6 cellular contexts compared by ENCODE assay signal in genomic region chr19:19193926-19194325, GRCh38. TPM values are rescaled to one million over a fixed set of nuclear protein-coding genes. Genes with fewer than 3 reads are reported as not detected.
A peak's percentile ranks its signal among the peaks of the same experiment; 100 is the strongest.
DNase-seq lines count a peak whose midpoint lies in the region; ATAC-seq and TF ChIP-seq lines count a peak whose summit lies in the region.

No MANE protein-coding gene starts in this region.

- H3K36me3 ChIP-seq in HEK293 (ENCODE audit: control insufficient read depth in 2 of 2, insufficient read depth in 1 of 2, low read length in 2 of 2), result peaks cover 4 to 38% of the 10 kb centered on the region in 2 experiments; a peak in 2 of 3 replicates
- peaks cover 24% of the 10 kb centered on the region for H3K36me3 ChIP-seq in neuron (ENCODE audit: insufficient read depth, low read length)

- no peak overlapping the region for H3K27ac ChIP-seq in HEK293 (ENCODE audit: extremely low read depth, low read depth, low read length)

- H3K4me3 ChIP-seq in HEK293 (ENCODE audit: low read depth, low read length), result no peak overlapping the region
- H3K4me3 ChIP-seq in neuron (ENCODE audit: low read length), result peak overlapping the region; percentile 93

- no peak for DNase-seq in activated naive CD8-positive, alpha-beta T cell treated with anti-CD3 and anti-CD28 coated beads for 36 hours
- DNase-seq in NCI-H774 (lab: John Stamatoyannopoulos, UW) (no peak), NOMO-1 treated with DMSO at 0.1 percent for 48 hours (lab: John Stamatoyannopoulos, UW; ENCODE audit: unreplicated experiment) (no peak)

- POLR2A ChIA-PET in HEK293 (lab: Yijun Ruan, JAX), result interaction anchor here (4.1 kb wide), 1 partner anchor 8 kb away, joined by 60 read pairs; the partner anchor contains the start of gene NR2C2AP

- peaks cover 26% of the 10 kb centered on the region for H3K4me1 Mint-ChIP-seq in activated naive CD8-positive, alpha-beta T cell treated with anti-CD3 and anti-CD28 coated beads for 36 hours

- peak overlapping the region; percentile 95 for H3K4me3 Mint-ChIP-seq in activated naive CD8-positive, alpha-beta T cell treated with anti-CD3 and anti-CD28 coated beads for 36 hours

- ATAC-seq in GM21423 (IDR thresholded peaks at IDR 0.05; ENCODE audit: unreplicated experiment), result no peak

- H3K9me3 Mint-ChIP-seq in activated naive CD8-positive, alpha-beta T cell treated with anti-CD3 and anti-CD28 coated beads for 36 hours, result no peaks in the 10 kb centered on the region

- peaks cover 2% of the 10 kb centered on the region for H3K36me3 Mint-ChIP-seq in activated naive CD8-positive, alpha-beta T cell treated with anti-CD3 and anti-CD28 coated beads for 36 hours

- H3K27me3 Mint-ChIP-seq in activated naive CD8-positive, alpha-beta T cell treated with anti-CD3 and anti-CD28 coated beads for 36 hours, result no peaks in the 10 kb centered on the region

- no peak overlapping the region for H2AFZ ChIP-seq in neuron (ENCODE audit: low read depth, low read length)

- no peaks in the 10 kb centered on the region for H3K27me3 ChIP-seq in neuron (ENCODE audit: insufficient read depth, low read length)

- CTCF ChIA-PET in HEK293 (lab: Yijun Ruan, JAX), result interaction anchor here (1.3 kb wide), 1 partner anchor 32 kb away, joined by 4 read pairs; no protein-coding TSS in a partner anchor

- H3K27ac Mint-ChIP-seq in activated naive CD8-positive, alpha-beta T cell treated with anti-CD3 and anti-CD28 coated beads for 36 hours, result peak overlapping the region; percentile 11

- TF ChIP-seq CTCF in HEK293 (tag by site-specific recombination; IDR thresholded peaks at IDR 0.05), result no peak

- H3K9me3 ChIP-seq in HEK293 (ENCODE audit: control insufficient read depth, insufficient read depth, low read depth, low read length), result no peaks in the 10 kb centered on the region
- no peaks in the 10 kb centered on the region for H3K9me3 ChIP-seq in neuron (ENCODE audit: low read length)

- no peaks in the 10 kb centered on the region for H3K4me1 ChIP-seq in HEK293 (ENCODE audit: control insufficient read depth, insufficient read depth, low read length)
- peaks cover 17% of the 10 kb centered on the region for H3K4me1 ChIP-seq in neuron (ENCODE audit: insufficient read depth, low read length)

TF ChIP-seq in HEK293, 187 proteins besides CTCF, POLR2A, EP300 and RAD21:
- TF ChIP-seq ZNF600 (tag by site-specific recombination; IDR thresholded peaks at IDR 0.05), result 0 out of 2 replicates have a peak, but pooled peaks have one; percentile 16
- TF ChIP-seq ZNF391 (tag by site-specific recombination; IDR thresholded peaks at IDR 0.05; ENCODE audit: borderline replicate concordance, low read depth), result no peak
- TF ChIP-seq SP3 (tag by site-specific recombination; IDR thresholded peaks at IDR 0.05), result no peak
- no peak for TF ChIP-seq ZNF211 (tag by site-specific recombination; IDR thresholded peaks at IDR 0.05; ENCODE audit: low read depth)
- TF ChIP-seq ATF2 (tag by site-specific recombination; IDR thresholded peaks at IDR 0.05; ENCODE audit: low read depth), result no peak

RNA-seq across cellular contexts. Expression of gene RFXANK, which starts 1.9 kb away (rescaled TPM):
- 10 to 100 TPM; 84.6 to 85.4 TPM for total RNA-seq in activated naive CD8-positive, alpha-beta T cell treated with anti-CD3 and anti-CD28 coated beads for 36 hours

RNA-seq across cellular contexts. Expression of gene BORCS8, which starts 2.0 kb away (rescaled TPM):
- 10 to 100 TPM; 29.8 to 31.1 TPM for total RNA-seq in activated naive CD8-positive, alpha-beta T cell treated with anti-CD3 and anti-CD28 coated beads for 36 hours

RNA-seq across cellular contexts. Expression of gene NR2C2AP, which starts 9.3 kb away (rescaled TPM):
- 10 to 100 TPM; 46.0 to 47.6 TPM for total RNA-seq in activated naive CD8-positive, alpha-beta T cell treated with anti-CD3 and anti-CD28 coated beads for 36 hours

RNA-seq across cellular contexts. Expression of gene NCAN, which starts 17.8 kb away (rescaled TPM):
- total RNA-seq in activated naive CD8-positive, alpha-beta T cell treated with anti-CD3 and anti-CD28 coated beads for 36 hours, result not detected

RNA-seq across cellular contexts. Expression of gene MEF2B, which starts 23.9 kb away (rescaled TPM):
- total RNA-seq in activated naive CD8-positive, alpha-beta T cell treated with anti-CD3 and anti-CD28 coated beads for 36 hours, result 1 to 10 TPM; 1.6 to 2.3 TPM
